8 cellular contexts compared by ENCODE assay signal in the genomic region with DNA sequence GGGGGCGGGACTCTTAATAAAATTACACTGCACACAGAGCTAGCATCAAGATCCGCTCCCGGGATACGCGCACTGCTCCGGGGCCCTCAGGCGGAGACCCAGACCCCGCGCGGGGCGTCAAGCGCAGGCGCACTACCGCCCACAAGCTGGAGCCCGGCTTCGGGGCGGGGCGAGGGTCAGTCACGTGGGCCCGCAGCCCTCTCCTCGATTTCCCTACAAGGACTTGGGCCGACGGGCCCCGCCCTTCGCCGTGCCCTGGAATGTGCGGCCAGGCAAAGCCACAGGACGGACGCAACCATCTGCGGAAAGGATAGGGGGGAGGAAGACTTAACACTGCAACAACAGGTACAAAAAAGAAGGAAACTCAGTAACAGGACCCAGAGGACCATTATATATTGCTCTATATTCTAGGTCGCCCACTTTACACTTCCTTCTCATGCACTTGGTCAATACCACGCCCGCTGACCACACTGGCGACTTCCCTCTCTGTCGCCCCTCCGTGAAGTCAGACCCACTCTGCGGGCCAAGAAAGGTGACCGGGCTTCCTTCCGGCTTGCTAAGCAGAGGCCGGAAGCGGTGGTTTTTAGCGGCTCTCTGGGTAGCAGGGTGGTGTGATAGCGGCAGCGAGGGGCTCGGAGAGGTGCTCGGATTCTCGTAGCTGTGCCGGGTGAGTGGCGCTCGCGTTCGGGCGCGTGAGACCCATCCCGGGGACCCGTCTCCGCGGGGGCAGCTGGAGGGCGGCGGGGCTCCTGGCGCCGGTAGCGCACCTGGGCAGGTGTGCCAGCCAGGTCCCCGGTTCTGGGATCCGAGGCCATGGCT. TPM values are rescaled to one million over a fixed set of nuclear protein-coding genes. Genes with fewer than 3 reads are reported as not detected.
A peak's percentile ranks its signal among the peaks of the same experiment; 100 is the strongest.
DNase-seq lines count a peak whose midpoint lies in the region; ATAC-seq and TF ChIP-seq lines count a peak whose summit lies in the region.

A gene (plus strand): TSS at position 559 of the 819 bp plus-strand sequence. CDS start 5,447 bp downstream, outside the sequence.

- H3K4me3 ChIP-seq in HAP-1 (peak within 1 kb of the TSS; percentile 93), MM.1S (ENCODE audit: low read length) (peak within 1 kb of the TSS; percentile 93), fibroblast of the aortic adventitia (ENCODE audit: low read depth, low read length) (peak within 1 kb of the TSS; percentile 93)

- ATAC-seq in stimulated activated naive CD8-positive, alpha-beta T cell treated with anti-CD3 and anti-CD28 coated beads, Interleukin-15, amount 100 ng/mL, for 72 hours, result peak; percentile 88

- H3K4me3 Mint-ChIP-seq in nephron progenitor cell, result peak within 1 kb of the TSS; percentile 98
- H3K4me3 Mint-ChIP-seq in stimulated activated naive CD8-positive, alpha-beta T cell treated with anti-CD3 and anti-CD28 coated beads, Interleukin-15, amount 100 ng/mL, for 72 hours, result peak within 1 kb of the TSS; percentile 85 to 87

- H3K36me3 ChIP-seq in ES-I3 (ENCODE audit: insufficient read depth, low read length) (peaks cover 9% of the 10 kb centered on the region), HAP-1 (replicated peaks) (peaks cover 18% of the 10 kb centered on the region), MM.1S (replicated peaks; ENCODE audit: insufficient read depth, low read length) (no peaks in the 10 kb centered on the region)

- peaks cover 29% of the 10 kb centered on the region for H3K4me1 Mint-ChIP-seq in nephron progenitor cell
- H3K4me1 Mint-ChIP-seq in stimulated activated naive CD8-positive, alpha-beta T cell treated with anti-CD3 and anti-CD28 coated beads, Interleukin-15, amount 100 ng/mL, for 72 hours, result peaks cover 39% of the 10 kb centered on the region

- H3K9me2 ChIP-seq in MM.1S (replicated peaks; ENCODE audit: insufficient read depth, low read length), result no peaks in the 10 kb centered on the region

- H3K27me3 Mint-ChIP-seq in nephron progenitor cell (ENCODE audit: low read depth, poor library complexity), result no peaks in the 10 kb centered on the region
- H3K27me3 Mint-ChIP-seq in stimulated activated naive CD8-positive, alpha-beta T cell treated with anti-CD3 and anti-CD28 coated beads, Interleukin-15, amount 100 ng/mL, for 72 hours, result no peaks in the 10 kb centered on the region

- H3K9me3 Mint-ChIP-seq in nephron progenitor cell, result peaks cover 14% of the 10 kb centered on the region
- H3K9me3 Mint-ChIP-seq in stimulated activated naive CD8-positive, alpha-beta T cell treated with anti-CD3 and anti-CD28 coated beads, Interleukin-15, amount 100 ng/mL, for 72 hours, result no peaks in the 10 kb centered on the region

- H3K4me2 ChIP-seq in MM.1S (ENCODE audit: low read depth, low read length), result peak within 1 kb of the TSS; percentile 92

- peaks cover 20% of the 10 kb centered on the region for H3F3A ChIP-seq in MM.1S (ENCODE audit: insufficient read depth, low read length)

- peaks cover 8% of the 10 kb centered on the region; the same call in 1 of the 2 replicates for H3K4me1 ChIP-seq in ES-I3 (ENCODE audit: insufficient read depth, low read length)
- peaks cover 38% of the 10 kb centered on the region for H3K4me1 ChIP-seq in HAP-1
- H3K4me1 ChIP-seq in MM.1S (ENCODE audit: low read length), result peaks cover 20% of the 10 kb centered on the region

- H3K27me3 ChIP-seq in HAP-1 (ENCODE audit: low read depth) (no peaks in the 10 kb centered on the region), MM.1S (replicated peaks; ENCODE audit: insufficient read depth, low read length) (no peaks in the 10 kb centered on the region)

- TF ChIP-seq CTCF in MM.1S (IDR thresholded peaks at IDR 0.05; ENCODE audit: low read length) (no peak), fibroblast of the aortic adventitia (IDR thresholded peaks at IDR 0.05; ENCODE audit: insufficient read depth, low read length) (no peak), nephron progenitor cell (IDR thresholded peaks at IDR 0.05) (no peak)

- H3K9ac ChIP-seq in ES-I3 (ENCODE audit: low read depth, low read length) (peak within 1 kb of the TSS; percentile 68), MM.1S (ENCODE audit: low read length) (peak within 1 kb of the TSS; percentile 88)

- peak within 1 kb of the TSS; percentile 81 for H2AFZ ChIP-seq in MM.1S (ENCODE audit: low read length)

- peaks cover 16% of the 10 kb centered on the region for H4K20me1 ChIP-seq in MM.1S (ENCODE audit: insufficient read depth, low read length)

- H3K36me3 Mint-ChIP-seq in nephron progenitor cell (ENCODE audit: low read depth), result peaks cover 14% of the 10 kb centered on the region

- DNase-seq in HAP-1 (ENCODE audit: low spot score in 2 of 2) (peak; percentile 98 to 99), MM.1S (peak; percentile 98), SIG-M5 (lab: John Stamatoyannopoulos, UW) (peak; percentile 88), activated gamma-delta T cell (lab: John Stamatoyannopoulos, UW) (peak; percentile 79), fibroblast of the aortic adventitia (ENCODE audit: low read depth) (peak; percentile 99), nephron progenitor cell (peak; percentile 97)
- DNase-seq in stimulated activated naive CD8-positive, alpha-beta T cell treated with anti-CD3 and anti-CD28 coated beads, Interleukin-15, amount 100 ng/mL, for 72 hours, result peak; percentile 96 to 98

- H3K9me3 ChIP-seq in ES-I3 (ENCODE audit: control insufficient read depth, insufficient read depth, low read length), result no peaks in the 10 kb centered on the region
- H3K9me3 ChIP-seq in HAP-1, result no peaks in the 10 kb centered on the region; the same call in 1 of the 2 replicates
- H3K9me3 ChIP-seq in MM.1S (replicated peaks; ENCODE audit: insufficient read depth, low read length), result no peaks in the 10 kb centered on the region

- peak within 1 kb of the TSS; percentile 100 for H3K27ac Mint-ChIP-seq in nephron progenitor cell
- H3K27ac Mint-ChIP-seq in stimulated activated naive CD8-positive, alpha-beta T cell treated with anti-CD3 and anti-CD28 coated beads, Interleukin-15, amount 100 ng/mL, for 72 hours, result peak within 1 kb of the TSS; percentile 98 to 99

- in situ Hi-C loops in HAP-1 (cut with MboI; ENCODE audit: low sequenced_read_pairs), result loop anchor here (5.0 kb wide), 1 partner anchor 315 kb away; no protein-coding TSS in a partner anchor

- peaks cover 48% of the 10 kb centered on the region for H3K79me2 ChIP-seq in MM.1S (ENCODE audit: low read length)

- peak within 1 kb of the TSS; percentile 91 for H3K27ac ChIP-seq in MM.1S (ENCODE audit: low read length)

RNA-seq across cellular contexts. Expression of the gene that starts here (rescaled TPM):
- 251 and 733 TPM in 2 replicates for total RNA-seq in fibroblast of the aortic adventitia (ENCODE audit: low replicate concordance)

Comparison
In these comparisons a context has a peak if more than half of its experiments do, and no peak if none do; other contexts are left out.
1. Peak in every context shown above with its lines: DNase-seq, ATAC-seq, H3K4me3 ChIP-seq and H3K27ac ChIP-seq.